Comparison of ENCODE assay signal across 1 cellular context in genomic region chr4:26372525-26373172, GRCh38.
TF ChIP-seq lines count a peak whose summit lies in the region.

No MANE protein-coding gene starts in this region.

TF ChIP-seq in HepG2, 621 proteins besides CTCF, POLR2A, EP300 and RAD21 (continued from another document and continues in another):
- TF ChIP-seq ZBTB43 (CRISPR knock-in tag; conservative IDR thresholded peaks at IDR 0.05): no peak
- TF ChIP-seq ELF1 (CRISPR knock-in tag; IDR thresholded peaks at IDR 0.05): no peak
- TF ChIP-seq ZNF530 (CRISPR knock-in tag; IDR thresholded peaks at IDR 0.05; ENCODE audit: low read depth): no peak
- TF ChIP-seq ZNF703 (CRISPR knock-in tag; IDR thresholded peaks at IDR 0.05; ENCODE audit: borderline replicate concordance): no peak
- no peak for TF ChIP-seq ZNF589 (CRISPR knock-in tag; conservative IDR thresholded peaks at IDR 0.05)
- TF ChIP-seq KAT8 (CRISPR knock-in tag; IDR thresholded peaks at IDR 0.05): no peak
- no peak for TF ChIP-seq ATAD3A (CRISPR knock-in tag; IDR thresholded peaks at IDR 0.05)
- TF ChIP-seq HMGXB3 (CRISPR knock-in tag; IDR thresholded peaks at IDR 0.05; ENCODE audit: borderline replicate concordance): no peak
- no peak for TF ChIP-seq ZNF441 (CRISPR knock-in tag; IDR thresholded peaks at IDR 0.05; ENCODE audit: borderline replicate concordance)
- TF ChIP-seq TCF7L2 (IDR thresholded peaks at IDR 0.05; ENCODE audit: low read depth, low read length): no peak
- TF ChIP-seq SIX1 (CRISPR knock-in tag; IDR thresholded peaks at IDR 0.05; ENCODE audit: borderline replicate concordance): peak; percentile 71; the same call in 1 of the 2 replicates
- no peak for TF ChIP-seq CSRNP2 (CRISPR knock-in tag; conservative IDR thresholded peaks at IDR 0.05; ENCODE audit: low read depth)
- peak; percentile 74 for TF ChIP-seq ARID3A (IDR thresholded peaks at IDR 0.05; ENCODE audit: low read depth, low read length)
- TF ChIP-seq REST (IDR thresholded peaks at IDR 0.05; ENCODE audit: borderline replicate concordance in 1 of 2, low read depth in 1 of 2, low read length in 2 of 2): no peak; a peak in 1 of 4 replicates
- no peak for TF ChIP-seq RARA (CRISPR knock-in tag; IDR thresholded peaks at IDR 0.05)
- TF ChIP-seq HNF4A (CRISPR knock-in tag; IDR thresholded peaks at IDR 0.05): peak; percentile 66
- TF ChIP-seq HMG20B (CRISPR knock-in tag; conservative IDR thresholded peaks at IDR 0.05): peak; percentile 98
- no peak for TF ChIP-seq NRL (CRISPR knock-in tag; IDR thresholded peaks at IDR 0.05; ENCODE audit: borderline replicate concordance)
- 0 out of 2 replicates have a peak, but pooled peaks have one; percentile 22 for TF ChIP-seq ZNF205 (CRISPR knock-in tag; IDR thresholded peaks at IDR 0.05)
- TF ChIP-seq SKI (IDR thresholded peaks at IDR 0.05; ENCODE audit: partially characterized antibody): no peak
- TF ChIP-seq ZNF136 (CRISPR knock-in tag; IDR thresholded peaks at IDR 0.05; ENCODE audit: low read depth): no peak
- TF ChIP-seq CERS6 (CRISPR knock-in tag; IDR thresholded peaks at IDR 0.05): no peak
- TF ChIP-seq CENPBD1 (CRISPR knock-in tag; IDR thresholded peaks at IDR 0.05; ENCODE audit: borderline replicate concordance, low read depth): no peak
- TF ChIP-seq NFYB (CRISPR knock-in tag; IDR thresholded peaks at IDR 0.05): no peak
- no peak for TF ChIP-seq ZNF557 (CRISPR knock-in tag; IDR thresholded peaks at IDR 0.05)
- no peak for TF ChIP-seq HNF1A (IDR thresholded peaks at IDR 0.05; ENCODE audit: low read depth)
- peak; percentile 25; the same call in 1 of the 2 replicates for TF ChIP-seq HNF1A (CRISPR knock-in tag; IDR thresholded peaks at IDR 0.05; ENCODE audit: borderline replicate concordance)
- no peak for TF ChIP-seq HNRNPLL (IDR thresholded peaks at IDR 0.05; ENCODE audit: low read depth, low read length, poor library complexity, severe bottlenecking)
- no peak for TF ChIP-seq PAX8 (CRISPR knock-in tag; IDR thresholded peaks at IDR 0.05; ENCODE audit: borderline replicate concordance)
- no peak for TF ChIP-seq NFIB (CRISPR knock-in tag; IDR thresholded peaks at IDR 0.05; ENCODE audit: borderline replicate concordance)
- no peak for TF ChIP-seq ZBTB46 (CRISPR knock-in tag; IDR thresholded peaks at IDR 0.05; ENCODE audit: borderline replicate concordance)
- no peak for TF ChIP-seq FOSL1 (CRISPR knock-in tag; IDR thresholded peaks at IDR 0.05; ENCODE audit: borderline replicate concordance)
- TF ChIP-seq ZNF143 (CRISPR knock-in tag; IDR thresholded peaks at IDR 0.05): no peak
- TF ChIP-seq SMC3 (IDR thresholded peaks at IDR 0.05; ENCODE audit: low read length): 0 out of 2 replicates have a peak, but pooled peaks have one; percentile 11
- no peak for TF ChIP-seq CAMTA2 (CRISPR knock-in tag; IDR thresholded peaks at IDR 0.05; ENCODE audit: borderline replicate concordance)
- no peak for TF ChIP-seq FOXM1 (CRISPR knock-in tag; IDR thresholded peaks at IDR 0.05)
